ENCODE assay signal across 1 cellular context in the genomic region with DNA sequence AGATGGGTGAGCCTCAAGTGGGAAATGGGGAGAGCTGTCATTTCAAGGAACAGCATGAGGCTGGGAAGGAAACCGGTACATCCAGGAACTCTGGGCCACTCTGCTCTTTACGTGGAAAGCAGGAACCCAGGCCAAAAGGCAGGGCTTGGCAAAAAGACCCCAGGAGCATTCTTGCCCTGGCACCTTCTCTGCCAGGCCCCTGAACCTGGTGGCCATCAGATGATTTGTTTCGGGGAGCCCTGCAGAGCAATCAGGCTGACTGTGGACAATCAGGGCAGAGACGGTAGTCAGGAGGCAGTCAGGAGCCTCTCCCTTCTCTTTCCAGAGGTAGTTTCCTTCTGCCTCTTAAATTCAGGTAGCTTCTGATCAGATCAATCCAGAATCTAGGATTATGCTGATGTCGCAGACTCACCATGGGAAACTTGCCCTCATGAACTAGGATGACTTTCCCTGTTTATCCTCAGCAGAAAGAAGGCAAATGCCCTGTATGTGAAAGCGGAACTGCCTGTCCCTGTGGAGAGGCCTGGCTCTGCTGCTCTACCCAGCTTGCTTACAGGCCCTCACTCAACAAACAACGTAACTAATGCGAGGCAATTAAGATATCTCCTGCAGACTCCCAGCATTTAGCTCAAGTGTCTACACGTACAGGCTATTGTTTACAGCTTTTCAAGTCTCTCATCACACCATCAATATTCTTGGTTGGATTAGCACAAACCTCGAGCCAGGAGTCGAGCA.
TF ChIP-seq lines count a peak whose summit lies in the region.

No MANE protein-coding gene starts in this region.

TF ChIP-seq in IMR-90, 13 proteins besides CTCF, POLR2A, EP300 and RAD21:
- TF ChIP-seq BHLHE40 (IDR thresholded peaks at IDR 0.05; ENCODE audit: low read depth, low read length), result no peak
- no peak for TF ChIP-seq MAZ (IDR thresholded peaks at IDR 0.05; ENCODE audit: borderline replicate concordance, low read depth, low read length)
TF ChIP-seq in IMR-90: peak in this region for 0.
